29 cellular contexts compared by ENCODE assay signal in the genomic region with DNA sequence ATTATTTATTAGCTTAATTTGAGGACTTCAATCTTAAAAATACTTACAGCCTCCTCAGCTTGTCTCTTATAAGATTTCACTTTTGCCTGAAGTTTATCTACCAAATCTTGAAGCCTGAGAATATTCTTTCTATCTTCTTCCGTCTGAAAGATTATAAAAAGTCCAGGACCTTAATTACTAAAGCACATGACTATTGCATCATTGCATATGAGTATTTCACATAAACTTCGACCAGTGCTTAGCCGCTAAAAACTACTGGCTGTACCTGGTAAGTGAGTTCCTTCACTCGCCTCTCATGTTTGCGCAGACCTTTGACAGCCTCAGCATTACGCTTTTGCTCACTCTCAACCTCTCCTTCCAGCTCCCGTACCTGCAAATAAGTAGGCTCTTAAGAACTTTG. TPM values are rescaled to one million over a fixed set of nuclear protein-coding genes. Genes with fewer than 3 reads are reported as not detected.
DNase-seq lines count a peak whose midpoint lies in the region; ATAC-seq, FAIRE-seq and TF ChIP-seq lines count a peak whose summit lies in the region.
"Had no signal": no experiment of that assay in that cellular context is flagged by ENCODE, and none has a peak within 500 bp of the region (broad histone marks: within the 10 kb centered on the region; RNA-seq: fewer than 3 reads in every experiment).

No MANE protein-coding gene starts in this region.

- H3K9me3 ChIP-seq in HepG2 (ENCODE audit: low read length) (no peaks in the 10 kb centered on the region), right lobe of liver (peaks cover 0 to 4% (median 0%) of the 10 kb centered on the region in 4 donors), K562 (replicated peaks; ENCODE audit: control insufficient read depth, insufficient read depth, low read depth, low read length) (no peaks in the 10 kb centered on the region), gastrocnemius medialis (no peaks in the 10 kb centered on the region)
- H3K9me3 ChIP-seq: BE2C, BLaER1 had no signal

- no peak for TF ChIP-seq EP300 in HepG2 (IDR thresholded peaks at IDR 0.05; ENCODE audit: low read depth in 2 of 2, low read length in 2 of 2)
- TF ChIP-seq EP300 in HepG2 (CRISPR knock-in tag; IDR thresholded peaks at IDR 0.05; ENCODE audit: borderline replicate concordance), result no peak
- TF ChIP-seq EP300 in K562 (IDR thresholded peaks at IDR 0.05; ENCODE audit: low read length), result no peak

- H4K20me1 ChIP-seq in HepG2 (ENCODE audit: insufficient read depth, low read length) (no peaks in the 10 kb centered on the region), K562 (replicated peaks; ENCODE audit: control insufficient read depth, insufficient read depth, low read length) (no peaks in the 10 kb centered on the region)
- H4K20me1 ChIP-seq: BLaER1 had no signal

- no peak overlapping the region for H3K4me2 ChIP-seq in HepG2 (ENCODE audit: low read depth, low read length)
- no peak overlapping the region for H3K4me2 ChIP-seq in K562 (ENCODE audit: insufficient read depth, low read length)
- H3K4me2 ChIP-seq: BLaER1 had no signal

- TF ChIP-seq RAD21 in HepG2 (CRISPR knock-in tag; IDR thresholded peaks at IDR 0.05), result no peak
- no peak for TF ChIP-seq RAD21 in K562 (CRISPR knock-in tag; conservative IDR thresholded peaks at IDR 0.05 in 1 of 2, IDR thresholded peaks at IDR 0.05 in 1 of 2)

- BruUV-seq in HepG2 (replicated peaks; lab: Mats Ljungman, UMichigan) (no TSS peak), K562 (replicated peaks; lab: Mats Ljungman, UMichigan) (no TSS peak)

- ATAC-seq in HepG2 (no peak), right lobe of liver (no peak), K562 (no peak), gastrocnemius medialis (peak in 1 of 2 donors; percentile 43), GM21786 (IDR thresholded peaks at IDR 0.05; ENCODE audit: unreplicated experiment) (no peak)
- ATAC-seq: GM12878 had no signal

- H3K79me2 ChIP-seq in HepG2 (ENCODE audit: insufficient read depth, low read length) (no peaks in the 10 kb centered on the region), K562 (ENCODE audit: control insufficient read depth, insufficient read depth, low read length) (no peaks in the 10 kb centered on the region)

- no peak overlapping the region for H2AFZ ChIP-seq in HepG2 (ENCODE audit: low read length)
- no peak overlapping the region for H2AFZ ChIP-seq in K562 (ENCODE audit: low read depth, low read length)

- DNase-seq in HepG2 (ENCODE audit: low spot score) (no peak), right lobe of liver (no peak), K562 (ENCODE audit: extremely low read depth in 1 of 4, low spot score in 3 of 4) (no peak), gastrocnemius medialis (no peak), OCI-M1 (lab: John Stamatoyannopoulos, UW) (no peak)
- DNase-seq: 8988T; ACHN; BE2C; C1 segment of cervical spinal cord; CD4-positive, alpha-beta memory T cell; CD4-positive, CD25-positive, alpha-beta regulatory T cell; CD8-positive, alpha-beta memory T cell; COR-L47; DMS 273 treated with DMSO at 0.1 percent for 48 hours; DMS153; DMS53; DMS79; DND-41; EL; GDM1 had no signal

- H3K4me1 ChIP-seq in HepG2 (ENCODE audit: insufficient read depth, low read length) (peaks cover 12% of the 10 kb centered on the region; the same call in 1 of the 2 replicates), right lobe of liver (no peaks in the 10 kb centered on the region), K562 (replicated peaks in 1 of 2; ENCODE audit: control insufficient read depth in 2 of 2, insufficient read depth in 2 of 2, low read length in 2 of 2) (no peaks in the 10 kb centered on the region), gastrocnemius medialis (no peaks in the 10 kb centered on the region)
- H3K4me1 ChIP-seq: BE2C, BLaER1 had no signal

- no peak for FAIRE-seq in HepG2 (lab: Jason Lieb, UNC)
- FAIRE-seq in K562 (lab: Jason Lieb, UNC), result no peak
- FAIRE-seq: GM12878, GM12892, GM18507 had no signal

- H3K4me3 ChIP-seq in HepG2 (replicated peaks in 1 of 3; ENCODE audit: insufficient read depth in 1 of 3, low read depth in 2 of 3, low read length in 3 of 3), result no peak overlapping the region
- no peak overlapping the region for H3K4me3 ChIP-seq in right lobe of liver
- no peak overlapping the region for H3K4me3 ChIP-seq in K562
- no peak overlapping the region for H3K4me3 ChIP-seq in gastrocnemius medialis
- H3K4me3 ChIP-seq: BLaER1, GM12878 had no signal

- peaks cover 0 to 19% of the 10 kb centered on the region in 2 experiments; a peak in 1 of 5 replicates for H3K27me3 ChIP-seq in HepG2 (ENCODE audit: control insufficient read depth in 1 of 2, insufficient read depth in 2 of 2, low read length in 2 of 2)
- H3K27me3 ChIP-seq in right lobe of liver, result no peaks in the 10 kb centered on the region
- no peaks in the 10 kb centered on the region for H3K27me3 ChIP-seq in K562 (ENCODE audit: control insufficient read depth in 2 of 2, insufficient read depth in 2 of 2, low read length in 2 of 2)
- no peaks in the 10 kb centered on the region for H3K27me3 ChIP-seq in gastrocnemius medialis
- H3K27me3 ChIP-seq: BE2C, BLaER1 had no signal

- H3K9ac ChIP-seq in HepG2 (ENCODE audit: insufficient read depth, low read depth, low read length), result no peak overlapping the region
- H3K9ac ChIP-seq in K562 (ENCODE audit: insufficient read depth in 1 of 2, low read depth in 2 of 2, low read length in 2 of 2), result no peak overlapping the region
- H3K9ac ChIP-seq: BLaER1 had no signal

- H3K27ac ChIP-seq in HepG2 (ENCODE audit: extremely low read length, insufficient read depth, low read length), result no peak overlapping the region
- H3K27ac ChIP-seq in right lobe of liver, result no peak overlapping the region
- no peak overlapping the region for H3K27ac ChIP-seq in K562 (ENCODE audit: extremely low read depth, low read depth, low read length)
- H3K27ac ChIP-seq in gastrocnemius medialis, result peak overlapping the region in 3 of 4 donors; percentile 45 to 82 (median 47)
- H3K27ac ChIP-seq: BLaER1 had no signal

- 31% methylated on average over 7 of the region's 7 CpGs for WGBS in HepG2 (ENCODE audit: low lambda C conversion rate)
- 67% methylated on average over 7 of the region's 7 CpGs for WGBS in right lobe of liver (ENCODE audit: insufficient coverage, low coverage, low lambda C conversion rate, missing lambda C conversion rate)
- WGBS in K562 (ENCODE audit: insufficient coverage, low coverage, missing lambda C conversion rate), result 2% methylated on average over 6 of the region's 7 CpGs

- TF ChIP-seq CTCF in HepG2 (CRISPR knock-in tag; IDR thresholded peaks at IDR 0.05) (no peak), right lobe of liver (IDR thresholded peaks at IDR 0.05) (no peak), K562 (IDR thresholded peaks at IDR 0.05 in 2 of 3, conservative IDR thresholded peaks at IDR 0.05 in 1 of 3; ENCODE audit: insufficient read depth in 2 of 3, low read depth in 1 of 3, low read length in 3 of 3) (no peak), gastrocnemius medialis (IDR thresholded peaks at IDR 0.05 in 4 of 5, conservative IDR thresholded peaks at IDR 0.05 in 1 of 5) (no peak)

- intact Hi-C loops in HepG2 (cut with micrococcal nuclease; ENCODE audit: unreplicated experiment), result no loop called here
- intact Hi-C loops in right lobe of liver (cut with DNase I), result no loop called here
- intact Hi-C loops in K562 (cut with micrococcal nuclease), result no loop called here
- intact Hi-C loops in gastrocnemius medialis (cut with DNase I; ENCODE audit: low total_unique reads), result no loop called here

- POLR2A ChIA-PET in HepG2 (lab: Yijun Ruan, JAX), result no interaction called here
- POLR2A ChIA-PET in K562 (lab: Yijun Ruan, JAX), result interaction anchor here (1.3 kb wide), 1 partner anchor 11 kb away, joined by 4 read pairs; no protein-coding TSS in a partner anchor

- no peak for TF ChIP-seq POLR2A in HepG2 (IDR thresholded peaks at IDR 0.05; ENCODE audit: insufficient read depth in 1 of 2, low read depth in 2 of 2, low read length in 2 of 2)
- TF ChIP-seq POLR2A in right lobe of liver (IDR thresholded peaks at IDR 0.05), result no peak
- no peak for TF ChIP-seq POLR2A in K562 (conservative IDR thresholded peaks at IDR 0.05)
- TF ChIP-seq POLR2A in gastrocnemius medialis (IDR thresholded peaks at IDR 0.05), result no peak

- CTCF ChIA-PET in HepG2 (lab: Yijun Ruan, JAX; ENCODE audit: low intra/inter-chr PET ratio, low total read pairs) (no interaction called here), K562 (lab: Yijun Ruan, JAX; ENCODE audit: low intra/inter-chr PET ratio) (no interaction called here)

- H3K36me3 ChIP-seq in HepG2 (replicated peaks in 1 of 2; ENCODE audit: control insufficient read depth in 1 of 2, insufficient read depth in 2 of 2, low read length in 2 of 2), result no peaks in the 10 kb centered on the region
- no peaks in the 10 kb centered on the region for H3K36me3 ChIP-seq in right lobe of liver
- no peaks in the 10 kb centered on the region for H3K36me3 ChIP-seq in K562 (ENCODE audit: control insufficient read depth, insufficient read depth, low read length)
- no peaks in the 10 kb centered on the region for H3K36me3 ChIP-seq in gastrocnemius medialis
- H3K36me3 ChIP-seq: BE2C, BLaER1 had no signal

- in situ Hi-C loops in HepG2 (cut with HindIII; ENCODE audit: extremely low pct_ligation_motif_present, low pct_unique_long_range_greater_than_20kb), result no loop called here
- in situ Hi-C loops in K562 (cut with MboI), result no loop called here
- in situ Hi-C loops in gastrocnemius medialis (cut with MboI; ENCODE audit: low sequenced_read_pairs in 4 of 4), result no loop called here

- no peaks in the 10 kb centered on the region for H3K9me1 ChIP-seq in K562 (ENCODE audit: control insufficient read depth, insufficient read depth, low read length)

RNA-seq across cellular contexts. Expression of gene MYH1, which starts 4.7 kb away (rescaled TPM):
- total RNA-seq in HepG2 (2016; rRNA removed; fragmentation: Illumina TruSeq; extraction: Trizol) (not detected in 2 replicates), right lobe of liver (1 to 10 TPM in 1 of 6 experiments, under 1 TPM in 2, not detected in 3; 0.23 to 2.3 (median 0.31) TPM), K562 (2014; rRNA removed) (not detected in 2 replicates), K562 (2014; rRNA removed; fragmentation: Illumina TruSeq; extraction: Trizol) (not detected in 2 replicates), K562 (2015; rRNA removed; fragmentation: Illumina TruSeq; extraction: Trizol) (not detected in 2 replicates), K562 (2021) (not detected in 2 replicates), gastrocnemius medialis (1,000 to 10,000 TPM; 1,190 to 2,066 (median 1,615) TPM)
- total RNA-seq in HepG2 (2016; cell fraction: cytosol; rRNA removed; fragmentation: Illumina TruSeq; extraction: Trizol; ENCODE audit: low read depth), result not detected in 2 replicates
- not detected in 2 replicates for total RNA-seq in HepG2 (2016; cell fraction: insoluble cytoplasmic fraction; rRNA removed; fragmentation: Illumina TruSeq; extraction: Trizol)
- total RNA-seq in HepG2 (2016; cell fraction: membrane; rRNA removed; fragmentation: Illumina TruSeq; extraction: Trizol), result not detected in 2 replicates
- total RNA-seq in HepG2 (2016; cell fraction: nucleus; rRNA removed; fragmentation: Illumina TruSeq; extraction: Trizol), result not detected in 2 replicates
- polyA plus RNA-seq in HepG2 (2011; rRNA removed) (0.01 TPM in 2 replicates), K562 (2011; rRNA removed) (not detected in 2 replicates), K562 (2014; fragmentation: Illumina TruSeq; extraction: Trizol) (not detected in 2 replicates), K562 (2014; fragmentation: Nextera tagmentation; extraction: Ambion mirVana) (not detected), K562 (2014; rRNA removed) (not detected in 2 replicates)
- polyA plus RNA-seq in HepG2 (2011; cell fraction: cytosol; rRNA removed), result 0.01 TPM in 1 of 2 replicates, not detected in the other
- polyA plus RNA-seq in HepG2 (2011; cell fraction: nucleus; rRNA removed), result not detected in 2 replicates
- 0.04 TPM in 2 replicates for polyA plus RNA-seq in HepG2 (2012)
- not detected in 2 replicates for polyA plus RNA-seq in HepG2 (2016; cell fraction: cytosol; fragmentation: Illumina TruSeq; extraction: Trizol; ENCODE audit: low read depth)
- not detected in 2 replicates for polyA plus RNA-seq in HepG2 (2016; cell fraction: insoluble cytoplasmic fraction; fragmentation: Illumina TruSeq; extraction: Trizol; ENCODE audit: low read depth)
- not detected in 2 replicates for polyA plus RNA-seq in HepG2 (2016; cell fraction: membrane; fragmentation: Illumina TruSeq; extraction: Trizol; ENCODE audit: low read depth)
- polyA plus RNA-seq in HepG2 (2016; cell fraction: nucleus; fragmentation: Illumina TruSeq; extraction: Trizol; ENCODE audit: insufficient read depth, low read depth), result not detected in 2 replicates
- polyA minus RNA-seq in HepG2 (2011; rRNA and poly(A)+ RNA removed; ENCODE audit: low replicate concordance), result not detected in 2 replicates
- polyA minus RNA-seq in HepG2 (2011; cell fraction: cytosol; rRNA and poly(A)+ RNA removed), result not detected in 2 replicates
- polyA minus RNA-seq in HepG2 (2011; cell fraction: nucleus; rRNA and poly(A)+ RNA removed), result not detected in 2 replicates
- not detected in 2 replicates for total RNA-seq in K562 (2011; cell fraction: chromatin; rRNA removed; ENCODE audit: low replicate concordance)
- total RNA-seq in K562 (2011; cell fraction: nucleolus; rRNA removed), result not detected in 2 replicates
- total RNA-seq in K562 (2011; cell fraction: nucleoplasm; rRNA removed), result not detected in 2 replicates
- polyA plus RNA-seq in K562 (2011; cell fraction: cytosol; rRNA removed), result not detected in 2 replicates
- not detected in 2 replicates for polyA plus RNA-seq in K562 (2011; cell fraction: nucleus; rRNA removed)
- polyA plus RNA-seq in K562 (2012), result 0.01 TPM in 1 of 2 replicates, not detected in the other
- polyA minus RNA-seq in K562 (2011; rRNA and poly(A)+ RNA removed), result not detected in 2 replicates
- polyA minus RNA-seq in K562 (2011; cell fraction: cytosol; rRNA and poly(A)+ RNA removed), result not detected in 2 replicates
- polyA minus RNA-seq in K562 (2011; cell fraction: nucleus; rRNA and poly(A)+ RNA removed), result not detected in 2 replicates
- total RNA-seq: CD4-positive, alpha-beta memory T cell; CD4-positive, CD25-positive, alpha-beta regulatory T cell; CD8-positive, alpha-beta memory T cell; Daoy; G401; GM12878 had no signal
- polyA plus RNA-seq: AG04450; CD14-positive monocyte; CD4-positive, alpha-beta memory T cell; CD4-positive, CD25-positive, alpha-beta regulatory T cell; CD8-positive, alpha-beta memory T cell had no signal

RNA-seq across cellular contexts. Expression of gene MYH2, which starts 26.4 kb away (rescaled TPM):
- total RNA-seq in HepG2 (2016; rRNA removed; fragmentation: Illumina TruSeq; extraction: Trizol) (not detected in 2 replicates), right lobe of liver (under 1 TPM in 4 of 6 experiments, not detected in 2; 0.18 to 0.81 (median 0.34) TPM), K562 (2014; rRNA removed) (not detected in 2 replicates), K562 (2014; rRNA removed; fragmentation: Illumina TruSeq; extraction: Trizol) (not detected in 2 replicates), K562 (2015; rRNA removed; fragmentation: Illumina TruSeq; extraction: Trizol) (not detected in 2 replicates), K562 (2021) (not detected in 2 replicates), gastrocnemius medialis (1,000 to 10,000 TPM in 1 of 4 donors, 100 to 1,000 TPM in 2, 10 to 100 TPM in 1; 77.8 to 4,245 (median 724) TPM)
- not detected in 2 replicates for total RNA-seq in HepG2 (2016; cell fraction: cytosol; rRNA removed; fragmentation: Illumina TruSeq; extraction: Trizol; ENCODE audit: low read depth)
- total RNA-seq in HepG2 (2016; cell fraction: insoluble cytoplasmic fraction; rRNA removed; fragmentation: Illumina TruSeq; extraction: Trizol), result not detected in 2 replicates
- total RNA-seq in HepG2 (2016; cell fraction: membrane; rRNA removed; fragmentation: Illumina TruSeq; extraction: Trizol), result not detected in 2 replicates
- not detected in 2 replicates for total RNA-seq in HepG2 (2016; cell fraction: nucleus; rRNA removed; fragmentation: Illumina TruSeq; extraction: Trizol)
- polyA plus RNA-seq in HepG2 (2011; rRNA removed) (not detected in 2 replicates), K562 (2011; rRNA removed) (not detected in 2 replicates), K562 (2014; fragmentation: Illumina TruSeq; extraction: Trizol) (not detected in 2 replicates), K562 (2014; fragmentation: Nextera tagmentation; extraction: Ambion mirVana) (not detected), K562 (2014; rRNA removed) (not detected in 2 replicates)
- polyA plus RNA-seq in HepG2 (2011; cell fraction: cytosol; rRNA removed), result not detected in 2 replicates
- polyA plus RNA-seq in HepG2 (2011; cell fraction: nucleus; rRNA removed), result not detected in 2 replicates
- not detected in 2 replicates for polyA plus RNA-seq in HepG2 (2012)
- not detected in 2 replicates for polyA plus RNA-seq in HepG2 (2016; cell fraction: cytosol; fragmentation: Illumina TruSeq; extraction: Trizol; ENCODE audit: low read depth)
- polyA plus RNA-seq in HepG2 (2016; cell fraction: insoluble cytoplasmic fraction; fragmentation: Illumina TruSeq; extraction: Trizol; ENCODE audit: low read depth), result not detected in 2 replicates
- not detected in 2 replicates for polyA plus RNA-seq in HepG2 (2016; cell fraction: membrane; fragmentation: Illumina TruSeq; extraction: Trizol; ENCODE audit: low read depth)
- not detected in 2 replicates for polyA plus RNA-seq in HepG2 (2016; cell fraction: nucleus; fragmentation: Illumina TruSeq; extraction: Trizol; ENCODE audit: insufficient read depth, low read depth)
- polyA minus RNA-seq in HepG2 (2011; rRNA and poly(A)+ RNA removed; ENCODE audit: low replicate concordance), result not detected in 2 replicates
- not detected in 2 replicates for polyA minus RNA-seq in HepG2 (2011; cell fraction: cytosol; rRNA and poly(A)+ RNA removed)
- not detected in 2 replicates for polyA minus RNA-seq in HepG2 (2011; cell fraction: nucleus; rRNA and poly(A)+ RNA removed)
- total RNA-seq in K562 (2011; cell fraction: chromatin; rRNA removed; ENCODE audit: low replicate concordance), result not detected in 2 replicates
- total RNA-seq in K562 (2011; cell fraction: nucleolus; rRNA removed), result not detected in 2 replicates
- not detected in 2 replicates for total RNA-seq in K562 (2011; cell fraction: nucleoplasm; rRNA removed)
- not detected in 2 replicates for polyA plus RNA-seq in K562 (2011; cell fraction: cytosol; rRNA removed)
- not detected in 2 replicates for polyA plus RNA-seq in K562 (2011; cell fraction: nucleus; rRNA removed)
- polyA plus RNA-seq in K562 (2012), result 0.08 TPM in 1 of 2 replicates, not detected in the other
- polyA minus RNA-seq in K562 (2011; rRNA and poly(A)+ RNA removed), result not detected in 2 replicates
- polyA minus RNA-seq in K562 (2011; cell fraction: cytosol; rRNA and poly(A)+ RNA removed), result not detected in 2 replicates
- polyA minus RNA-seq in K562 (2011; cell fraction: nucleus; rRNA and poly(A)+ RNA removed), result not detected in 2 replicates
- total RNA-seq: CD4-positive, alpha-beta memory T cell; CD4-positive, CD25-positive, alpha-beta regulatory T cell; CD8-positive, alpha-beta memory T cell; Daoy; G401; GM12878 had no signal
- polyA plus RNA-seq: AG04450; CD14-positive monocyte; CD4-positive, alpha-beta memory T cell; CD4-positive, CD25-positive, alpha-beta regulatory T cell; CD8-positive, alpha-beta memory T cell; GM12878 had no signal

RNA-seq across cellular contexts. Expression of gene MYH4, which starts 53.7 kb away (rescaled TPM):
- 0.02 TPM in 1 of 2 replicates, not detected in the other for total RNA-seq in HepG2 (2016; rRNA removed; fragmentation: Illumina TruSeq; extraction: Trizol)
- not detected in 2 replicates for total RNA-seq in HepG2 (2016; cell fraction: cytosol; rRNA removed; fragmentation: Illumina TruSeq; extraction: Trizol; ENCODE audit: low read depth)
- 0.02 TPM in 1 of 2 replicates, not detected in the other for total RNA-seq in HepG2 (2016; cell fraction: insoluble cytoplasmic fraction; rRNA removed; fragmentation: Illumina TruSeq; extraction: Trizol)
- 0.03 TPM in 1 of 2 replicates, not detected in the other for total RNA-seq in HepG2 (2016; cell fraction: membrane; rRNA removed; fragmentation: Illumina TruSeq; extraction: Trizol)
- total RNA-seq in HepG2 (2016; cell fraction: nucleus; rRNA removed; fragmentation: Illumina TruSeq; extraction: Trizol), result 0.06 TPM in 1 of 2 replicates, not detected in the other
- polyA plus RNA-seq in HepG2 (2011; rRNA removed), result 0.01 TPM in 1 of 2 replicates, not detected in the other
- 0.01 TPM in 1 of 2 replicates, not detected in the other for polyA plus RNA-seq in HepG2 (2011; cell fraction: cytosol; rRNA removed)
- not detected in 2 replicates for polyA plus RNA-seq in HepG2 (2011; cell fraction: nucleus; rRNA removed)
- 0.03 TPM in 1 of 2 replicates, not detected in the other for polyA plus RNA-seq in HepG2 (2012)
- polyA plus RNA-seq in HepG2 (2016; cell fraction: cytosol; fragmentation: Illumina TruSeq; extraction: Trizol; ENCODE audit: low read depth), result not detected in 2 replicates
- polyA plus RNA-seq in HepG2 (2016; cell fraction: insoluble cytoplasmic fraction; fragmentation: Illumina TruSeq; extraction: Trizol; ENCODE audit: low read depth), result 0.04 TPM in 1 of 2 replicates, not detected in the other
- polyA plus RNA-seq in HepG2 (2016; cell fraction: membrane; fragmentation: Illumina TruSeq; extraction: Trizol; ENCODE audit: low read depth), result not detected in 2 replicates
- polyA plus RNA-seq in HepG2 (2016; cell fraction: nucleus; fragmentation: Illumina TruSeq; extraction: Trizol; ENCODE audit: insufficient read depth, low read depth), result not detected in 2 replicates
- polyA minus RNA-seq in HepG2 (2011; rRNA and poly(A)+ RNA removed; ENCODE audit: low replicate concordance), result not detected in 2 replicates
- polyA minus RNA-seq in HepG2 (2011; cell fraction: cytosol; rRNA and poly(A)+ RNA removed), result not detected in 2 replicates
- polyA minus RNA-seq in HepG2 (2011; cell fraction: nucleus; rRNA and poly(A)+ RNA removed), result under 0.01 TPM in 1 of 2 replicates, not detected in the other
- under 1 TPM in 1 of 6 experiments, not detected in 5; 0.07 TPM for total RNA-seq in right lobe of liver
- not detected in 2 replicates for total RNA-seq in K562 (2011; cell fraction: chromatin; rRNA removed; ENCODE audit: low replicate concordance)
- not detected in 2 replicates for total RNA-seq in K562 (2011; cell fraction: nucleolus; rRNA removed)
- total RNA-seq in K562 (2011; cell fraction: nucleoplasm; rRNA removed), result not detected in 2 replicates
- not detected in 2 replicates for total RNA-seq in K562 (2014; rRNA removed)
- total RNA-seq in K562 (2014; rRNA removed; fragmentation: Illumina TruSeq; extraction: Trizol), result not detected in 2 replicates
- total RNA-seq in K562 (2015; rRNA removed; fragmentation: Illumina TruSeq; extraction: Trizol), result not detected in 2 replicates
- total RNA-seq in K562 (2021), result not detected in 2 replicates
- not detected in 2 replicates for polyA plus RNA-seq in K562 (2011; rRNA removed)
- not detected in 2 replicates for polyA plus RNA-seq in K562 (2011; cell fraction: cytosol; rRNA removed)
- polyA plus RNA-seq in K562 (2011; cell fraction: nucleus; rRNA removed), result not detected in 2 replicates
- polyA plus RNA-seq in K562 (2012), result 0.01 TPM in 1 of 2 replicates, not detected in the other
- polyA plus RNA-seq in K562 (2014; fragmentation: Illumina TruSeq; extraction: Trizol), result not detected in 2 replicates
- not detected for polyA plus RNA-seq in K562 (2014; fragmentation: Nextera tagmentation; extraction: Ambion mirVana)
- not detected in 2 replicates for polyA plus RNA-seq in K562 (2014; rRNA removed)
- polyA minus RNA-seq in K562 (2011; rRNA and poly(A)+ RNA removed), result not detected in 2 replicates
- not detected in 2 replicates for polyA minus RNA-seq in K562 (2011; cell fraction: cytosol; rRNA and poly(A)+ RNA removed)
- polyA minus RNA-seq in K562 (2011; cell fraction: nucleus; rRNA and poly(A)+ RNA removed), result not detected in 2 replicates
- total RNA-seq in gastrocnemius medialis, result under 1 TPM in 2 of 4 donors, not detected in 2; 0.04 to 0.36 TPM
- total RNA-seq: CD4-positive, alpha-beta memory T cell; CD4-positive, CD25-positive, alpha-beta regulatory T cell; CD8-positive, alpha-beta memory T cell; Daoy; G401; GM12878 had no signal
- polyA plus RNA-seq: AG04450; CD14-positive monocyte; CD4-positive, alpha-beta memory T cell; CD4-positive, CD25-positive, alpha-beta regulatory T cell; CD8-positive, alpha-beta memory T cell; GM12878 had no signal

Comparison
In these comparisons a context has a peak if more than half of its experiments do, and no peak if none do; other contexts are left out.
1. H3K27ac ChIP-seq: peak in gastrocnemius medialis (3 of 4); none in HepG2 (single experiment), right lobe of liver (0 of 3) and K562 (single experiment).
2. RNA of gene MYH1, which starts 4.7 kb away (total RNA-seq): 1,190 to 2,066 TPM in gastrocnemius medialis; 0.23 to 2.3 TPM in right lobe of liver, not detected in HepG2 and not detected in K562; every median in the first group is over 100 times any median in the second.
3. RNA of gene MYH2, which starts 26.4 kb away (total RNA-seq): 77.8 to 4,245 TPM in gastrocnemius medialis; 0.18 to 0.81 TPM in right lobe of liver, not detected in HepG2 and not detected in K562; every median in the first group is over 10 times any median in the second.
4. Of the 241 proteins assayed by ChIP-seq in both HepG2 and K562: peak only in HepG2: none; only in K562: CEBPG; in both: CEBPB; in neither: 238; mixed calls (peak in some experiments, not most) for 1.